ENCODE assay signal across 1 cellular context in the genomic region with DNA sequence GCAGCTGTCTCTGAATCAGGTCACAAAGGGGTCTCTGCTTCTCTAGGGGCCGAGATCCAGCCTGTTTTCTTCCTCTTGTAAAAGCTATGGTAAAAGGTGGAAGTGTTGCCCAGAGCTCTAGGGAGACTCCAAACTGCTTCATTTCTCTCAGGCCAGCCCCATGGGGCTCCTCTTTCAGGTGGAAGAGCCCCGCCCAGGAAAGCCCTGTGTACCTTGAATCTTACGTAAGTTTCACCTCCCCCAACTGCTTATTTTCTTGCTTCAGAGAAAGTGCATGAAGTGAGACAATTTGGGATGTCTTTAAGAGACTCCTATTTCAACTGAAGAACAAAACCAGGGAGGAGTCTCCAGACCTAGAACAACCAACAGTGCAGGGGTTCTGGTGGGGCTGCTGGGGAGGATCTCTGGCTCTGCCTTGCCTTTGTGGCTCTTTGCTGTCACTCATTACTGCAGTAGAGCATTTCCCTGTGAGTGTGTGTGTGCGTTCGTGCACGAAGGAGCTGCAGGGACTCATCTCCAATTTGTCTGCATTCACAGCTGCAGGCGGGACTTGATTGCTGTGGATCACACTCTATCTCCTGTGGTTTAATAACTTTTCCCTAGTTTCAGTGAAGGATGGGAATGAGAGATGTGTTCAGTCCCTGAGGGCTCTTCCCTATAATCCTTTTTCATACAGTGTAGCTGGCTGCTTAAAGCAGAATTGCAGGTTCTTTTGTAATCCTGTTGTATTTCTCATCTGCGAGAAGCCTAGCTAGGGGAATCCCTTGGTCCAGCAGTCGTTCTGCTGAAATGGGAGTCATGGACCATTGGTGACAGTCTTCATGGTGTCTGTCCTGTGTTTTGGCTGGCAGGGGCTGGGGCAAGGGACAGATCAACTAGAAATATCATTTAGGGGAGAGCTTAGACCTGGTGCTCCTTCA.
TF ChIP-seq lines count a peak whose summit lies in the region.

No MANE protein-coding gene starts in this region.

TF ChIP-seq in GM12878, 131 proteins besides CTCF, POLR2A, EP300 and RAD21:
- no peak for TF ChIP-seq HDAC6 (IDR thresholded peaks at IDR 0.05; ENCODE audit: unreplicated experiment)
- no peak for TF ChIP-seq SP1 (IDR thresholded peaks at IDR 0.05; ENCODE audit: low read depth, low read length)
- TF ChIP-seq SIX5 (IDR thresholded peaks at IDR 0.05; ENCODE audit: low read depth, low read length, severe bottlenecking) = no peak
- no peak; the same call in 1 of the 2 replicates for TF ChIP-seq NFIC (IDR thresholded peaks at IDR 0.05; ENCODE audit: low read depth, low read length)
- no peak; the same call in 1 of the 2 replicates for TF ChIP-seq EED (IDR thresholded peaks at IDR 0.05; ENCODE audit: low read depth)
- TF ChIP-seq IKZF1 (conservative IDR thresholded peaks at IDR 0.05) = no peak
- peak; percentile 33; the same call in 1 of the 2 replicates for TF ChIP-seq JUNB (IDR thresholded peaks at IDR 0.05)
- TF ChIP-seq, protein P1, sequence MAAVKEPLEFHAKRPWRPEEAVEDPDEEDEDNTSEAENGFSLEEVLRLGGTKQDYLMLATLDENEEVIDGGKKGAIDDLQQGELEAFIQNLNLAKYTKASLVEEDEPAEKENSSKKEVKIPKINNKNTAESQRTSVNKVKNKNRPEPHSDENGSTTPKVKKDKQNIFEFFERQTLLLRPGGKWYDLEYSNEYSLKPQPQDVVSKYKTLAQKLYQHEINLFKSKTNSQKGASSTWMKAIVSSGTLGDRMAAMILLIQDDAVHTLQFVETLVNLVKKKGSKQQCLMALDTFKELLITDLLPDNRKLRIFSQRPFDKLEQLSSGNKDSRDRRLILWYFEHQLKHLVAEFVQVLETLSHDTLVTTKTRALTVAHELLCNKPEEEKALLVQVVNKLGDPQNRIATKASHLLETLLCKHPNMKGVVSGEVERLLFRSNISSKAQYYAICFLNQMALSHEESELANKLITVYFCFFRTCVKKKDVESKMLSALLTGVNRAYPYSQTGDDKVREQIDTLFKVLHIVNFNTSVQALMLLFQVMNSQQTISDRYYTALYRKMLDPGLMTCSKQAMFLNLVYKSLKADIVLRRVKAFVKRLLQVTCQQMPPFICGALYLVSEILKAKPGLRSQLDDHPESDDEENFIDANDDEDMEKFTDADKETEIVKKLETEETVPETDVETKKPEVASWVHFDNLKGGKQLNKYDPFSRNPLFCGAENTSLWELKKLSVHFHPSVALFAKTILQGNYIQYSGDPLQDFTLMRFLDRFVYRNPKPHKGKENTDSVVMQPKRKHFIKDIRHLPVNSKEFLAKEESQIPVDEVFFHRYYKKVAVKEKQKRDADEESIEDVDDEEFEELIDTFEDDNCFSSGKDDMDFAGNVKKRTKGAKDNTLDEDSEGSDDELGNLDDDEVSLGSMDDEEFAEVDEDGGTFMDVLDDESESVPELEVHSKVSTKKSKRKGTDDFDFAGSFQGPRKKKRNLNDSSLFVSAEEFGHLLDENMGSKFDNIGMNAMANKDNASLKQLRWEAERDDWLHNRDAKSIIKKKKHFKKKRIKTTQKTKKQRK (IDR thresholded peaks at IDR 0.05; ENCODE audit: low read depth, low read length) = no peak
- TF ChIP-seq HDAC2 (IDR thresholded peaks at IDR 0.05) = no peak
- TF ChIP-seq GATAD2B (conservative IDR thresholded peaks at IDR 0.05; ENCODE audit: low read depth) = no peak
- TF ChIP-seq ETV6 (conservative IDR thresholded peaks at IDR 0.05 in 1 of 2, IDR thresholded peaks at IDR 0.05 in 1 of 2; ENCODE audit: borderline replicate concordance in 1 of 2, low read depth in 1 of 2) = 0 out of 4 replicates have a peak, but pooled peaks of 1 of the 2 experiments have one; percentile 28
- no peak for TF ChIP-seq MYC (IDR thresholded peaks at IDR 0.05; ENCODE audit: insufficient read depth, insufficient read length, insufficient replicate concordance, low read length, severe bottlenecking)
- TF ChIP-seq, protein P2, sequence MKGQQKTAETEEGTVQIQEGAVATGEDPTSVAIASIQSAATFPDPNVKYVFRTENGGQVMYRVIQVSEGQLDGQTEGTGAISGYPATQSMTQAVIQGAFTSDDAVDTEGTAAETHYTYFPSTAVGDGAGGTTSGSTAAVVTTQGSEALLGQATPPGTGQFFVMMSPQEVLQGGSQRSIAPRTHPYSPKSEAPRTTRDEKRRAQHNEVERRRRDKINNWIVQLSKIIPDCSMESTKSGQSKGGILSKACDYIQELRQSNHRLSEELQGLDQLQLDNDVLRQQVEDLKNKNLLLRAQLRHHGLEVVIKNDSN (IDR thresholded peaks at IDR 0.05; ENCODE audit: borderline replicate concordance, extremely low read length, insufficient read depth, low read depth, low read length) = no peak
- TF ChIP-seq, protein P3, sequence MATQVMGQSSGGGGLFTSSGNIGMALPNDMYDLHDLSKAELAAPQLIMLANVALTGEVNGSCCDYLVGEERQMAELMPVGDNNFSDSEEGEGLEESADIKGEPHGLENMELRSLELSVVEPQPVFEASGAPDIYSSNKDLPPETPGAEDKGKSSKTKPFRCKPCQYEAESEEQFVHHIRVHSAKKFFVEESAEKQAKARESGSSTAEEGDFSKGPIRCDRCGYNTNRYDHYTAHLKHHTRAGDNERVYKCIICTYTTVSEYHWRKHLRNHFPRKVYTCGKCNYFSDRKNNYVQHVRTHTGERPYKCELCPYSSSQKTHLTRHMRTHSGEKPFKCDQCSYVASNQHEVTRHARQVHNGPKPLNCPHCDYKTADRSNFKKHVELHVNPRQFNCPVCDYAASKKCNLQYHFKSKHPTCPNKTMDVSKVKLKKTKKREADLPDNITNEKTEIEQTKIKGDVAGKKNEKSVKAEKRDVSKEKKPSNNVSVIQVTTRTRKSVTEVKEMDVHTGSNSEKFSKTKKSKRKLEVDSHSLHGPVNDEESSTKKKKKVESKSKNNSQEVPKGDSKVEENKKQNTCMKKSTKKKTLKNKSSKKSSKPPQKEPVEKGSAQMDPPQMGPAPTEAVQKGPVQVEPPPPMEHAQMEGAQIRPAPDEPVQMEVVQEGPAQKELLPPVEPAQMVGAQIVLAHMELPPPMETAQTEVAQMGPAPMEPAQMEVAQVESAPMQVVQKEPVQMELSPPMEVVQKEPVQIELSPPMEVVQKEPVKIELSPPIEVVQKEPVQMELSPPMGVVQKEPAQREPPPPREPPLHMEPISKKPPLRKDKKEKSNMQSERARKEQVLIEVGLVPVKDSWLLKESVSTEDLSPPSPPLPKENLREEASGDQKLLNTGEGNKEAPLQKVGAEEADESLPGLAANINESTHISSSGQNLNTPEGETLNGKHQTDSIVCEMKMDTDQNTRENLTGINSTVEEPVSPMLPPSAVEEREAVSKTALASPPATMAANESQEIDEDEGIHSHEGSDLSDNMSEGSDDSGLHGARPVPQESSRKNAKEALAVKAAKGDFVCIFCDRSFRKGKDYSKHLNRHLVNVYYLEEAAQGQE (IDR thresholded peaks at IDR 0.05; ENCODE audit: low read depth, low read length) = peak; percentile 66; the same call in 1 of the 2 replicates
- no peak for TF ChIP-seq SUZ12 (IDR thresholded peaks at IDR 0.05; ENCODE audit: unreplicated experiment)
- no peak for TF ChIP-seq FOS (IDR thresholded peaks at IDR 0.05; ENCODE audit: borderline replicate concordance, extremely low read depth, insufficient read length)
- no peak for TF ChIP-seq NR2C1 (IDR thresholded peaks at IDR 0.05)
- TF ChIP-seq KLF5 (IDR thresholded peaks at IDR 0.05; ENCODE audit: partially characterized antibody) = no peak
- no peak for TF ChIP-seq POLR2AphosphoS2 (IDR thresholded peaks at IDR 0.05; ENCODE audit: low read depth, low read length)
- TF ChIP-seq ZZZ3 (IDR thresholded peaks at IDR 0.05; ENCODE audit: control insufficient read depth, insufficient read length, low read depth) = no peak
- TF ChIP-seq, protein P4, sequence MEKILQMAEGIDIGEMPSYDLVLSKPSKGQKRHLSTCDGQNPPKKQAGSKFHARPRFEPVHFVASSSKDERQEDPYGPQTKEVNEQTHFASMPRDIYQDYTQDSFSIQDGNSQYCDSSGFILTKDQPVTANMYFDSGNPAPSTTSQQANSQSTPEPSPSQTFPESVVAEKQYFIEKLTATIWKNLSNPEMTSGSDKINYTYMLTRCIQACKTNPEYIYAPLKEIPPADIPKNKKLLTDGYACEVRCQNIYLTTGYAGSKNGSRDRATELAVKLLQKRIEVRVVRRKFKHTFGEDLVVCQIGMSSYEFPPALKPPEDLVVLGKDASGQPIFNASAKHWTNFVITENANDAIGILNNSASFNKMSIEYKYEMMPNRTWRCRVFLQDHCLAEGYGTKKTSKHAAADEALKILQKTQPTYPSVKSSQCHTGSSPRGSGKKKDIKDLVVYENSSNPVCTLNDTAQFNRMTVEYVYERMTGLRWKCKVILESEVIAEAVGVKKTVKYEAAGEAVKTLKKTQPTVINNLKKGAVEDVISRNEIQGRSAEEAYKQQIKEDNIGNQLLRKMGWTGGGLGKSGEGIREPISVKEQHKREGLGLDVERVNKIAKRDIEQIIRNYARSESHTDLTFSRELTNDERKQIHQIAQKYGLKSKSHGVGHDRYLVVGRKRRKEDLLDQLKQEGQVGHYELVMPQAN (conservative IDR thresholded peaks at IDR 0.05) = no peak
- TF ChIP-seq, protein P5, sequence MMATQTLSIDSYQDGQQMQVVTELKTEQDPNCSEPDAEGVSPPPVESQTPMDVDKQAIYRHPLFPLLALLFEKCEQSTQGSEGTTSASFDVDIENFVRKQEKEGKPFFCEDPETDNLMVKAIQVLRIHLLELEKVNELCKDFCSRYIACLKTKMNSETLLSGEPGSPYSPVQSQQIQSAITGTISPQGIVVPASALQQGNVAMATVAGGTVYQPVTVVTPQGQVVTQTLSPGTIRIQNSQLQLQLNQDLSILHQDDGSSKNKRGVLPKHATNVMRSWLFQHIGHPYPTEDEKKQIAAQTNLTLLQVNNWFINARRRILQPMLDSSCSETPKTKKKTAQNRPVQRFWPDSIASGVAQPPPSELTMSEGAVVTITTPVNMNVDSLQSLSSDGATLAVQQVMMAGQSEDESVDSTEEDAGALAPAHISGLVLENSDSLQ (IDR thresholded peaks at IDR 0.05) = peak; percentile 94
- TF ChIP-seq RUNX3 (IDR thresholded peaks at IDR 0.05; ENCODE audit: low read length) = peak; percentile 52
- no peak for TF ChIP-seq YY1 (IDR thresholded peaks at IDR 0.05; ENCODE audit: low read depth, low read length)
- TF ChIP-seq HCFC1 (IDR thresholded peaks at IDR 0.05; ENCODE audit: low read length) = no peak
- no peak for TF ChIP-seq SIN3A (IDR thresholded peaks at IDR 0.05; ENCODE audit: low read depth, low read length)
- no peak for TF ChIP-seq MTA2 (IDR thresholded peaks at IDR 0.05; ENCODE audit: low read depth)
- TF ChIP-seq, protein P6, sequence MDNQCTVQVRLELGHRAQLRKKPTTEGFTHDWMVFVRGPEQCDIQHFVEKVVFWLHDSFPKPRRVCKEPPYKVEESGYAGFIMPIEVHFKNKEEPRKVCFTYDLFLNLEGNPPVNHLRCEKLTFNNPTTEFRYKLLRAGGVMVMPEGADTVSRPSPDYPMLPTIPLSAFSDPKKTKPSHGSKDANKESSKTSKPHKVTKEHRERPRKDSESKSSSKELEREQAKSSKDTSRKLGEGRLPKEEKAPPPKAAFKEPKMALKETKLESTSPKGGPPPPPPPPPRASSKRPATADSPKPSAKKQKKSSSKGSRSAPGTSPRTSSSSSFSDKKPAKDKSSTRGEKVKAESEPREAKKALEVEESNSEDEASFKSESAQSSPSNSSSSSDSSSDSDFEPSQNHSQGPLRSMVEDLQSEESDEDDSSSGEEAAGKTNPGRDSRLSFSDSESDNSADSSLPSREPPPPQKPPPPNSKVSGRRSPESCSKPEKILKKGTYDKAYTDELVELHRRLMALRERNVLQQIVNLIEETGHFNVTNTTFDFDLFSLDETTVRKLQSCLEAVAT (IDR thresholded peaks at IDR 0.05) = no peak
- TF ChIP-seq BACH1 (IDR thresholded peaks at IDR 0.05; ENCODE audit: borderline replicate concordance) = no peak
- TF ChIP-seq ZNF384 (IDR thresholded peaks at IDR 0.05; ENCODE audit: borderline replicate concordance, low read depth, low read length) = no peak
- TF ChIP-seq ZNF207 (IDR thresholded peaks at IDR 0.05; ENCODE audit: borderline replicate concordance) = no peak
- TF ChIP-seq IKZF2 (IDR thresholded peaks at IDR 0.05) = no peak
- TF ChIP-seq, protein P7, sequence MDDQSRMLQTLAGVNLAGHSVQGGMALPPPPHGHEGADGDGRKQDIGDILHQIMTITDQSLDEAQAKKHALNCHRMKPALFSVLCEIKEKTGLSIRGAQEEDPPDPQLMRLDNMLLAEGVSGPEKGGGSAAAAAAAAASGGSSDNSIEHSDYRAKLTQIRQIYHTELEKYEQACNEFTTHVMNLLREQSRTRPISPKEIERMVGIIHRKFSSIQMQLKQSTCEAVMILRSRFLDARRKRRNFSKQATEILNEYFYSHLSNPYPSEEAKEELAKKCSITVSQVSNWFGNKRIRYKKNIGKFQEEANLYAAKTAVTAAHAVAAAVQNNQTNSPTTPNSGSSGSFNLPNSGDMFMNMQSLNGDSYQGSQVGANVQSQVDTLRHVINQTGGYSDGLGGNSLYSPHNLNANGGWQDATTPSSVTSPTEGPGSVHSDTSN (IDR thresholded peaks at IDR 0.05; ENCODE audit: insufficient replicate concordance, low read depth, low read length) = peak; percentile 83
- TF ChIP-seq PML (IDR thresholded peaks at IDR 0.05; ENCODE audit: low read length) = no peak
- TF ChIP-seq CHD1 (IDR thresholded peaks at IDR 0.05; ENCODE audit: low read depth, low read length) = no peak
